1 cellular context compared by ENCODE assay signal in the genomic region with DNA sequence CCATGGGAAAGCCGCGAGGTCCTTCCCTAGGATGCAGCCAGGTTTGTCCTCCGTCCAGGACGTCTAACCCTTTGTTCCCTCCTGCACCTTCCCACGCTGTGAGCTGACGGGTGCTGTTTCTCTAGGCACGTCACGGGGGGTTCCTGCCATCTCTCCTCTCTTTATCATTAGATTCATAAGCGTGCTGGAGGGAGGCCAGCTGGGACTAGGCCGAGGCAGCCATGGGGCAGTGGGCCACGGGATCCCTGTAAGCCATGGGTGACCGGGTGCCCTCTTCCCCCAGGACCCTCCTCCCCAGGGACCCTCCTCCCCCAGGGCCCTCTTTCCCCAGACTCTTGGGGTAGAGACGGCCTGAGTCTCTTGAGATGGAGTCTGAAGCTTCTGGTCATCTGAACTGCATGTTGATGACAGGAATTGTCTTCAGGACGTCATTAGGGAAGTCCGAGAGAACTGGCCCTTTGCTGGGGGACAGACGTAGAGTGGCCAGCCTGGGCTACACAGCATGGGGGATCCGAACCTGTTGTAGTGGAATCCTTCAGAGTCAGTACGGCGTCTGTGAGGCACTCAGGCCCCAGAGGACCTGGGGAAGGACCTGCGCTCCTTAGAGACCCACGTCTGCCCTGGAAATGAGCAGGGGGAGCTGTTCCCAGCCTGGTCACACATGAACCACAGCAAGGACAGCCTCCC.
TF ChIP-seq lines count a peak whose summit lies in the region.

No MANE protein-coding gene starts in this region.

TF ChIP-seq in GM23338, 12 proteins besides CTCF, POLR2A, EP300 and RAD21 (continued from another document):
- no peak for TF ChIP-seq ZNF114 (CRISPR knock-in tag; IDR thresholded peaks at IDR 0.05)
- TF ChIP-seq ZNF462 (CRISPR knock-in tag; IDR thresholded peaks at IDR 0.05) = no peak
- TF ChIP-seq, protein P1, sequence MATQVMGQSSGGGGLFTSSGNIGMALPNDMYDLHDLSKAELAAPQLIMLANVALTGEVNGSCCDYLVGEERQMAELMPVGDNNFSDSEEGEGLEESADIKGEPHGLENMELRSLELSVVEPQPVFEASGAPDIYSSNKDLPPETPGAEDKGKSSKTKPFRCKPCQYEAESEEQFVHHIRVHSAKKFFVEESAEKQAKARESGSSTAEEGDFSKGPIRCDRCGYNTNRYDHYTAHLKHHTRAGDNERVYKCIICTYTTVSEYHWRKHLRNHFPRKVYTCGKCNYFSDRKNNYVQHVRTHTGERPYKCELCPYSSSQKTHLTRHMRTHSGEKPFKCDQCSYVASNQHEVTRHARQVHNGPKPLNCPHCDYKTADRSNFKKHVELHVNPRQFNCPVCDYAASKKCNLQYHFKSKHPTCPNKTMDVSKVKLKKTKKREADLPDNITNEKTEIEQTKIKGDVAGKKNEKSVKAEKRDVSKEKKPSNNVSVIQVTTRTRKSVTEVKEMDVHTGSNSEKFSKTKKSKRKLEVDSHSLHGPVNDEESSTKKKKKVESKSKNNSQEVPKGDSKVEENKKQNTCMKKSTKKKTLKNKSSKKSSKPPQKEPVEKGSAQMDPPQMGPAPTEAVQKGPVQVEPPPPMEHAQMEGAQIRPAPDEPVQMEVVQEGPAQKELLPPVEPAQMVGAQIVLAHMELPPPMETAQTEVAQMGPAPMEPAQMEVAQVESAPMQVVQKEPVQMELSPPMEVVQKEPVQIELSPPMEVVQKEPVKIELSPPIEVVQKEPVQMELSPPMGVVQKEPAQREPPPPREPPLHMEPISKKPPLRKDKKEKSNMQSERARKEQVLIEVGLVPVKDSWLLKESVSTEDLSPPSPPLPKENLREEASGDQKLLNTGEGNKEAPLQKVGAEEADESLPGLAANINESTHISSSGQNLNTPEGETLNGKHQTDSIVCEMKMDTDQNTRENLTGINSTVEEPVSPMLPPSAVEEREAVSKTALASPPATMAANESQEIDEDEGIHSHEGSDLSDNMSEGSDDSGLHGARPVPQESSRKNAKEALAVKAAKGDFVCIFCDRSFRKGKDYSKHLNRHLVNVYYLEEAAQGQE (IDR thresholded peaks at IDR 0.05; ENCODE audit: unreplicated experiment) = no peak
- TF ChIP-seq NANOG (IDR thresholded peaks at IDR 0.05; ENCODE audit: borderline replicate concordance) = no peak
- no peak for TF ChIP-seq ZNF331 (CRISPR knock-in tag; IDR thresholded peaks at IDR 0.05; ENCODE audit: low read depth)
- no peak for TF ChIP-seq POLR2AphosphoS5 (IDR thresholded peaks at IDR 0.05; ENCODE audit: low read depth)
- no peak for TF ChIP-seq EZH2 (IDR thresholded peaks at IDR 0.05; ENCODE audit: low read depth, unreplicated experiment)
- no peak for TF ChIP-seq EZH2phosphoT487 (IDR thresholded peaks at IDR 0.05; ENCODE audit: unreplicated experiment)
- TF ChIP-seq JUNB (IDR thresholded peaks at IDR 0.05; ENCODE audit: unreplicated experiment) = no peak
- no peak for TF ChIP-seq CREB1 (CRISPR knock-in tag; IDR thresholded peaks at IDR 0.05; ENCODE audit: low read depth)
TF ChIP-seq in GM23338: peak in this region for 0.
